ENCODE assay signal across 26 cellular contexts in genomic region chr7:452791-453455, GRCh38.
DNase-seq lines count a peak whose midpoint lies in the region; ATAC-seq, FAIRE-seq and TF ChIP-seq lines count a peak whose summit lies in the region.
"Had no signal": no experiment of that assay in that cellular context is flagged by ENCODE, and none has a peak within 500 bp of the region (broad histone marks: within the 10 kb centered on the region; RNA-seq: fewer than 3 reads in every experiment).

No MANE protein-coding gene starts in this region.

- peak overlapping the region; percentile 53; the same call in 1 of the 2 replicates for H2AFZ ChIP-seq in OCI-LY3 (ENCODE audit: low read depth, low read length)
- H2AFZ ChIP-seq: parathyroid adenoma had no signal

- no peaks in the 10 kb centered on the region for H4K20me1 ChIP-seq in OCI-LY3 (ENCODE audit: insufficient read depth, low read length)

- H3K27ac ChIP-seq in OCI-LY3 (ENCODE audit: low read length), result no peak overlapping the region
- no peak overlapping the region for H3K27ac ChIP-seq in kidney (ENCODE audit: low read depth in 2 of 2, low read length in 2 of 2)
- H3K27ac ChIP-seq in thoracic aorta, result no peak overlapping the region
- H3K27ac ChIP-seq: C4-2B, parathyroid adenoma, stomach had no signal

- H3K27me3 ChIP-seq in OCI-LY3 (ENCODE audit: low read depth, low read length), result no peaks in the 10 kb centered on the region
- H3K27me3 ChIP-seq in thoracic aorta (replicated peaks; ENCODE audit: insufficient read depth), result peaks cover 4% of the 10 kb centered on the region

- intact Hi-C loops in kidney (cut with DNase I), result no loop called here

- H3K4me3 ChIP-seq in OCI-LY3 (ENCODE audit: low read length) (no peak overlapping the region), kidney (ENCODE audit: low read length in 2 of 2) (no peak overlapping the region), thoracic aorta (peak overlapping the region; percentile 37)
- H3K4me3 ChIP-seq: stomach had no signal

- no peak for ATAC-seq in thoracic aorta (ENCODE audit: insufficient number of reproducible peaks, low FRiP score, low read depth)
- ATAC-seq in HG02981 (IDR thresholded peaks at IDR 0.05; ENCODE audit: unreplicated experiment), result no peak
- ATAC-seq: T-cell had no signal

- H3K4me1 ChIP-seq in OCI-LY3 (ENCODE audit: low read length) (peaks cover 10% of the 10 kb centered on the region; the same call in 1 of the 2 replicates), kidney (ENCODE audit: control insufficient read depth in 1 of 2, insufficient read depth in 1 of 2, low read depth in 1 of 2, low read length in 2 of 2) (peaks cover 0 to 10% of the 10 kb centered on the region in 2 donors), thoracic aorta (ENCODE audit: control insufficient read depth in 1 of 2, low read depth in 2 of 2) (peaks cover 14 to 29% of the 10 kb centered on the region in 2 donors)

- H3K9ac ChIP-seq in OCI-LY3 (ENCODE audit: low read length) (no peak overlapping the region), kidney (ENCODE audit: low read length in 2 of 2) (no peak overlapping the region)
- H3K9ac ChIP-seq: parathyroid adenoma had no signal

- TF ChIP-seq CTCF in OCI-LY3 (IDR thresholded peaks at IDR 0.05; ENCODE audit: low read depth, low read length) (no peak), kidney (IDR thresholded peaks at IDR 0.05; ENCODE audit: borderline replicate concordance, extremely low read depth, insufficient read depth) (no peak), thoracic aorta (IDR thresholded peaks at IDR 0.05) (no peak)

- H3K9me3 ChIP-seq in OCI-LY3 (ENCODE audit: insufficient read depth, low read length) (no peaks in the 10 kb centered on the region), kidney (ENCODE audit: control insufficient read depth in 1 of 2, low read length in 2 of 2) (no peaks in the 10 kb centered on the region), thoracic aorta (no peaks in the 10 kb centered on the region)
- H3K9me3 ChIP-seq: stomach had no signal

- H3K36me3 ChIP-seq in OCI-LY3 (replicated peaks; ENCODE audit: low read depth, low read length) (no peaks in the 10 kb centered on the region), kidney (ENCODE audit: control insufficient read depth in 1 of 2, insufficient read depth in 2 of 2, low read length in 2 of 2) (no peaks in the 10 kb centered on the region), thoracic aorta (no peaks in the 10 kb centered on the region)
- H3K36me3 ChIP-seq: stomach had no signal

- no peaks in the 10 kb centered on the region for H3K79me2 ChIP-seq in OCI-LY3 (ENCODE audit: low read length)
- H3K79me2 ChIP-seq: parathyroid adenoma had no signal

- DNase-seq in NCI-H345 (lab: John Stamatoyannopoulos, UW) (peak; percentile 9), NCI-H345 treated with DMSO at 0.1 percent for 48 hours (lab: John Stamatoyannopoulos, UW; ENCODE audit: unreplicated experiment) (no peak), kidney (peak; percentile 63), thoracic aorta (ENCODE audit: low spot score) (no peak), NCI-H69 (lab: John Stamatoyannopoulos, UW) (no peak)
- no peak for DNase-seq in activated naive CD4-positive, alpha-beta T cell treated with Interleukin-2 at 50 U/mL for 16 hours
- DNase-seq: 8988T; activated CD4-positive, alpha-beta T cell treated with anti-CD3 and anti-CD28 coated beads, Interleukin-2, amount 50 U/mL, for 1 hour; activated gamma-delta T cell treated with Interleukin-2 at 50 U/mL for 16 hours; amniotic stem cell; caudate nucleus; effector CD4-positive, alpha-beta T cell; immature natural killer cell; naive B cell; NCI-H1092 treated with DMSO at 0.1 percent for 48 hours; NCI-H2081; NCI-H524 treated with DMSO at 0.1 percent for 48 hours; SHP77; stimulated activated CD4-positive, alpha-beta T cell treated with anti-CD3 and anti-CD28 coated beads, Interleukin-1b, Interleukin-23, amount 100 ng/mL, for 48 hours; stomach; T-cell had no signal

- no peak for FAIRE-seq in kidney (lab: Jason Lieb, UNC)
- FAIRE-seq: G401.6 had no signal

- peak overlapping the region; percentile 39 for H3K4me2 ChIP-seq in OCI-LY3 (ENCODE audit: low read length)

Comparison
In these comparisons a context has a peak if more than half of its experiments do, and no peak if none do; other contexts are left out.
1. DNase-seq: peak in NCI-H345 (single experiment) and kidney (single experiment); none in NCI-H345 treated with DMSO at 0.1 percent for 48 hours (single experiment), thoracic aorta (single experiment), activated naive CD4-positive, alpha-beta T cell treated with Interleukin-2 at 50 U/mL for 16 hours (single experiment) and NCI-H69 (single experiment).